8 cellular contexts compared by ENCODE assay signal in the genomic region with DNA sequence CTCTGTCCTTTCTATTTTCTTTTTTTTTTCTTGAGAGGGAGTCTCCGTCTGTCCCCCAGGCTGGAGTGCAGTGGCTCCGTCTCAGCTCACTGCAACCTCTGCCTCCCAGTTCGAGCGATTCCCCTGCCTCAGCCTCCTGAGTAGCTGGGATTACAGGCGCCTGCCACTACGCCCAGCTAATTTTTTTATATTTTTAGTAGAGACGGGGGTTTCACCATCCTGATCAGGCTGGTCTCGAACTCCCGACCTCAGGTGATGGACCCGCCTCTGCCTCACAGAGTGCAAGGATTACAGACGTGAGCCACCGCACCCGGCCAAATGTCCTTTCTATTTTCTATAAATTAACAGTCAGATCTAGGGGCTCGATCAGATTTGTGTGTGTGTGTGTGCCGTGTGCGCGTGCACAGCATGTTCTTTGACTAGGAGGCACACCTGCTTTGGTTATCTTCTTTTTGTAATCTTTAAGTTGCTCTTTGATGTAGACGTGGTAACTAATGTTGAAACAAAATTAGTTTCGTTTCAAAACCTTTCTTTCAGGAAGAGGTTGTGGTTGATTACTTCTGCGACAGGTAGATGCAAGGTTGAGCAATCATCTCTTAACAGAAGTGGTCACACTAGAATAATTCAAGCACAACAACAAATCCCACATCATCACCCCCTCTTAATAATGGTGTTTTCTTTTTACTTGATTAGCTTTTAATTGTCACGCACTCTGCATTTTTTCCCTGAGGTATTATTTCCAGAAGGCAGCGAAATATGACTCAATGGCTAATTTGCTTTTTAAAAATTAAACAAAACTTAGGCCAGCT. TPM values are rescaled to one million over a fixed set of nuclear protein-coding genes. Genes with fewer than 3 reads are reported as not detected.
DNase-seq lines count a peak whose midpoint lies in the region; ATAC-seq and TF ChIP-seq lines count a peak whose summit lies in the region.

No MANE protein-coding gene starts in this region.

- CTCF ChIA-PET in OCI-LY7 (lab: Charles Lee; ENCODE audit: unreplicated experiment): no interaction called here

- POLR2A ChIA-PET in OCI-LY7 (lab: Charles Lee): interaction anchor here (0.6 to 2.3 kb wide), 18 partner anchors 9 to 212 kb away, joined by 3 to 12 read pairs (median 4); no protein-coding TSS in a partner anchor

- DNase-seq in OCI-LY7 (ENCODE audit: low spot score) (peak; percentile 82), immature natural killer cell (peak; percentile 40 to 51 (median 49)), inferior parietal cortex (ENCODE audit: extremely low spot score) (no peak)
- DNase-seq in stimulated activated CD4-positive, alpha-beta T cell treated with anti-CD3 and anti-CD28 coated beads, Interleukin-15, amount 100 ng/mL, for 48 hours (ENCODE audit: low read depth in 2 of 2): peak; percentile 27 to 33

- peaks cover 47% of the 10 kb centered on the region for H3K4me1 Mint-ChIP-seq in activated naive CD4-positive, alpha-beta T cell treated with anti-CD3 and anti-CD28 coated beads, Interleukin-2, amount 50 U/mL, for 24 hours
- peaks cover 30 to 34% of the 10 kb centered on the region in 2 donors for H3K4me1 Mint-ChIP-seq in immature natural killer cell

- H3K27ac ChIP-seq in 22Rv1 (peak overlapping the region; percentile 92), OCI-LY7 (ENCODE audit: low read depth, low read length, poor library complexity, severe bottlenecking) (peak overlapping the region; percentile 96)

- peak overlapping the region; percentile 75 for H3K4me3 ChIP-seq in OCI-LY7 (ENCODE audit: low read depth, low read length, poor library complexity, severe bottlenecking)

- H3K9me3 ChIP-seq in OCI-LY7 (ENCODE audit: low read length): peaks cover under 1% of the 10 kb centered on the region; the same call in 1 of the 2 replicates

- no peaks in the 10 kb centered on the region for H4K20me1 ChIP-seq in OCI-LY7 (ENCODE audit: insufficient read depth, low read length)

- H3K27me3 Mint-ChIP-seq in activated naive CD4-positive, alpha-beta T cell treated with anti-CD3 and anti-CD28 coated beads, Interleukin-2, amount 50 U/mL, for 24 hours: no peaks in the 10 kb centered on the region
- peaks cover 6 to 11% (median 7%) of the 10 kb centered on the region in 3 donors for H3K27me3 Mint-ChIP-seq in immature natural killer cell (ENCODE audit: low read depth in 3 of 3)

- H3K4me1 ChIP-seq in OCI-LY7 (ENCODE audit: insufficient read depth, low read length, poor library complexity, severe bottlenecking): peaks cover 37% of the 10 kb centered on the region

- peak; percentile 41 for ATAC-seq in GM18867 (IDR thresholded peaks at IDR 0.05; ENCODE audit: unreplicated experiment)
- peak; percentile 37 for ATAC-seq in HG03066 (IDR thresholded peaks at IDR 0.05; ENCODE audit: low read depth, unreplicated experiment)

- intact Hi-C loops in OCI-LY7 (cut with micrococcal nuclease; ENCODE audit: unreplicated experiment): loop anchor here (2.0 to 10.0 kb wide), 6 partner anchors 63 to 337 kb away; a partner anchor contains a TSS

- H3K4me2 ChIP-seq in OCI-LY7 (ENCODE audit: low read length): peak overlapping the region; percentile 66

- H3K27ac Mint-ChIP-seq in activated naive CD4-positive, alpha-beta T cell treated with anti-CD3 and anti-CD28 coated beads, Interleukin-2, amount 50 U/mL, for 24 hours: peak overlapping the region; percentile 86
- H3K27ac Mint-ChIP-seq in immature natural killer cell: peak overlapping the region; percentile 81 to 95 (median 94)

- peaks cover 7% of the 10 kb centered on the region for H3K36me3 ChIP-seq in OCI-LY7 (ENCODE audit: insufficient read depth, low read length)

- peak overlapping the region; percentile 82 for H3K4me3 Mint-ChIP-seq in activated naive CD4-positive, alpha-beta T cell treated with anti-CD3 and anti-CD28 coated beads, Interleukin-2, amount 50 U/mL, for 24 hours
- peak overlapping the region; percentile 77 to 92 (median 87) for H3K4me3 Mint-ChIP-seq in immature natural killer cell

- peaks cover 39% of the 10 kb centered on the region for H3K79me2 ChIP-seq in OCI-LY7 (ENCODE audit: insufficient read depth, low read depth, low read length)

- H2AFZ ChIP-seq in OCI-LY7 (ENCODE audit: low read length): peak overlapping the region; percentile 96

- peaks cover 2% of the 10 kb centered on the region for H3K36me3 Mint-ChIP-seq in activated naive CD4-positive, alpha-beta T cell treated with anti-CD3 and anti-CD28 coated beads, Interleukin-2, amount 50 U/mL, for 24 hours
- no peaks in the 10 kb centered on the region for H3K36me3 Mint-ChIP-seq in immature natural killer cell

- TSS peak; percentile 92 for BruUV-seq in OCI-LY7 (replicated peaks; lab: Mats Ljungman, UMichigan)

- no peaks in the 10 kb centered on the region for H3K9me2 ChIP-seq in OCI-LY7 (ENCODE audit: insufficient read depth, low read length)

- TF ChIP-seq CTCF in 22Rv1 (IDR thresholded peaks at IDR 0.05) (no peak), OCI-LY7 (conservative IDR thresholded peaks at IDR 0.05; ENCODE audit: low read length) (0 out of 2 replicates have a peak, but pooled peaks have one; percentile 19)

- H3K9me3 Mint-ChIP-seq in activated naive CD4-positive, alpha-beta T cell treated with anti-CD3 and anti-CD28 coated beads, Interleukin-2, amount 50 U/mL, for 24 hours: no peaks in the 10 kb centered on the region
- H3K9me3 Mint-ChIP-seq in immature natural killer cell: peaks cover 0 to 2% (median 0%) of the 10 kb centered on the region in 6 donors

RNA-seq across cellular contexts. Expression of a gene that starts 0.8 kb away (rescaled TPM):
- total RNA-seq in OCI-LY7 (2014; rRNA removed; shearing (Covaris generic)): 28.7 and 34.8 TPM in 2 replicates
- total RNA-seq in OCI-LY7 (2022): 44.4 and 53.2 TPM in 2 replicates
- 10 to 100 TPM; 60.7 to 93.9 (median 65.9) TPM for polyA plus RNA-seq in immature natural killer cell
